ENCODE assay signal across 1 cellular context in the genomic region with DNA sequence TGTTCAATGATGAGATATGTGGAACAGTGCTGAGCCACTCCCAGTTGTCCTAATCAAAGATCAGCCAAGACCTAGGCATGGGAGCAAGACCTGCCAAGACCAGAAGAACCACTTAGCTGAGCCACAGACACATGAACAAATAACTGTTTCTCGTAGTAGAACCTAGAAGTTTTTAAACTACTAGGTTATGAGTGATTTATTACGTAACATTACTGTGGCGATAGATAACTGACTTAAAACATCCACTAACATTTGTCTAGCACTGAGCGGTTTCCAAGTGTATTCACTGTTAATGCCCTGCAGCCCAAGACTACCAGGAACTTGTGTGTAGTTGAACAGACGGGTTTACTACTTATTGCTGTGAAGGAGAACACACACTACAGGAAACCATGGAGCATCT.
TF ChIP-seq lines count a peak whose summit lies in the region.

No MANE protein-coding gene starts in this region.

TF ChIP-seq in IMR-90, 13 proteins besides CTCF, POLR2A, EP300 and RAD21:
- TF ChIP-seq, protein P1, sequence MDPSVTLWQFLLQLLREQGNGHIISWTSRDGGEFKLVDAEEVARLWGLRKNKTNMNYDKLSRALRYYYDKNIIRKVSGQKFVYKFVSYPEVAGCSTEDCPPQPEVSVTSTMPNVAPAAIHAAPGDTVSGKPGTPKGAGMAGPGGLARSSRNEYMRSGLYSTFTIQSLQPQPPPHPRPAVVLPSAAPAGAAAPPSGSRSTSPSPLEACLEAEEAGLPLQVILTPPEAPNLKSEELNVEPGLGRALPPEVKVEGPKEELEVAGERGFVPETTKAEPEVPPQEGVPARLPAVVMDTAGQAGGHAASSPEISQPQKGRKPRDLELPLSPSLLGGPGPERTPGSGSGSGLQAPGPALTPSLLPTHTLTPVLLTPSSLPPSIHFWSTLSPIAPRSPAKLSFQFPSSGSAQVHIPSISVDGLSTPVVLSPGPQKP (IDR thresholded peaks at IDR 0.05; ENCODE audit: borderline replicate concordance, low read depth, low read length), result no peak
- peak; percentile 65 for TF ChIP-seq CEBPB (IDR thresholded peaks at IDR 0.05; ENCODE audit: low read depth, low read length)
